Comparison of ENCODE assay signal across 8 cellular contexts in the genomic region with DNA sequence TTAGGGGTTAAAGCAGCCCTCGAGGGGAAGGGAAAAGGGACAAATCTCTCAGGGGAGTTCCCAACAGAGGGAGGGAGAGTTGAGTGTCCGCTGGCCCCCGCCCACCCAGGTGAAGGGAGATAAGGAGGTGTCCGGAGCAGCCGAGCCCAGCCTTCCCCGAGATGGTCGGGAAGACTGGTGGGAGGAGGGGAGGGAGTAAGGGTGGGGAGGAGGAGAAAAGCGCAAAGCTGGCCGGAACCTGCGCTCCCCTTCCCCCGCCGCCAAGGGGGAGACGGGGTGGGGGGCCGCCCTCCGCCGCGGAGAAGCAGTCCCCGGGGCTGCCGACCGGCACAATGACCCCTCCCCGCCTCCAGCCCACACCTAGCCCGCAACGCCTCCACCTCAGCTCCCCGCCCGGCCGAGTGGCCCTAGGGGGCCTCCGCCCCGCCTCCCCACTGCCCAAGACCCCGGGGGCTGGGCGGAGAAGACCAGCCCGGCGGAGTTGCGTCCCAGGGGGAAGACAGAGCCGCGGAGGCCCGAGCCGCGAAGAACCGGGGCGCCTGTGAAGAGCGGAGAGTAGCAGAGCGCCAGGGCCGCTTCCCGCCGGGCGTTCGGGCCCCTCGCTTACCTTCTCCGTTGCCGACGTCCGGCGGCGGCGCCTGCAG. TPM values are rescaled to one million over a fixed set of nuclear protein-coding genes. Genes with fewer than 3 reads are reported as not detected.
DNase-seq lines count a peak whose midpoint lies in the region; ATAC-seq, FAIRE-seq and TF ChIP-seq lines count a peak whose summit lies in the region.

No MANE protein-coding gene starts in this region.

- peaks cover 0 to under 1% (median 0%) of the 10 kb centered on the region in 3 donors for H3K9me3 Mint-ChIP-seq in T-cell

- peaks cover 55% of the 10 kb centered on the region for H3K79me2 ChIP-seq in GM12878 (ENCODE audit: control insufficient read depth, insufficient read depth, low read length)

- no TSS peak for BruUV-seq in GM12878 (replicated peaks; lab: Mats Ljungman, UMichigan)

- POLR2A ChIA-PET in T-cell (lab: Charles Lee) (no interaction called here), GM12878 (lab: Charles Lee) (interaction anchor here (1.9 kb wide), 1 partner anchor 175 kb away, joined by 5 read pairs; a partner anchor contains a TSS)

- WGBS in GM12878 (ENCODE audit: insufficient coverage, insufficient replicate concordance, low lambda C conversion rate, missing lambda C conversion rate) = 0% methylated on average over 26 of the region's 55 CpGs
- WGBS in spleen, 5 donors = 0 to 1% (median 1%) methylated on average over 36 to 50 of the region's 55 CpGs

- H3K4me2 ChIP-seq in GM12878 (ENCODE audit: control insufficient read depth, insufficient read depth) = peak overlapping the region; percentile 69; the same call in 1 of the 2 replicates

- TF ChIP-seq CTCF in HL-60 (IDR thresholded peaks at IDR 0.05; ENCODE audit: insufficient read depth, low read length) (no peak), GM12878 (IDR thresholded peaks at IDR 0.05 in 2 of 3, conservative IDR thresholded peaks at IDR 0.05 in 1 of 3; ENCODE audit: control insufficient read depth in 2 of 3, extremely low read depth in 1 of 3, insufficient read depth in 1 of 3, low read depth in 3 of 3, low read length in 3 of 3) (no peak), spleen (IDR thresholded peaks at IDR 0.05 in 8 of 11, conservative IDR thresholded peaks at IDR 0.05 in 3 of 11) (no peak)

- H3K4me3 ChIP-seq in HL-60 (replicated peaks; ENCODE audit: insufficient read depth, low read length) (peak overlapping the region; percentile 97), GM12878 (peak overlapping the region; percentile 97), spleen (peak overlapping the region; percentile 97 to 100 (median 99))

- no peak for FAIRE-seq in GM12878 (lab: Jason Lieb, UNC)

- H3K36me3 Mint-ChIP-seq in T-cell = peaks cover 3% of the 10 kb centered on the region

- peak overlapping the region; percentile 86 for H2AFZ ChIP-seq in GM12878 (ENCODE audit: control insufficient read depth, low read depth, low read length)

- DNase-seq in CMK (ENCODE audit: low read depth) (peak; percentile 34), HL-60 (ENCODE audit: low read depth in 1 of 2, low spot score in 1 of 2) (peak in 1 of 2 experiments; percentile 24), T-cell (peak in 19 of 34 experiments; percentile 2 to 33 (median 11)), GM12878 (ENCODE audit: low read depth, low spot score) (no peak), iPS-NIHi11 (ENCODE audit: low spot score) (peak; percentile 58), spleen (no peak)
- DNase-seq in central memory CD4-positive, alpha-beta T cell = no peak

- peak overlapping the region; percentile 94 for H3K9ac ChIP-seq in GM12878 (ENCODE audit: control insufficient read depth, insufficient read depth, low read length)

- H3K27me3 Mint-ChIP-seq in T-cell = no peaks in the 10 kb centered on the region

- peaks cover 46 to 47% (median 46%) of the 10 kb centered on the region in 3 donors for H3K4me1 Mint-ChIP-seq in T-cell

- no peaks in the 10 kb centered on the region for H4K20me1 ChIP-seq in GM12878 (ENCODE audit: control insufficient read depth, insufficient read depth)

- H3K4me1 ChIP-seq in GM12878 (ENCODE audit: control insufficient read depth, insufficient read depth, low read length) (peaks cover 3% of the 10 kb centered on the region; the same call in 1 of the 2 replicates), spleen (peaks cover 14 to 77% (median 51%) of the 10 kb centered on the region in 6 donors)

- no peak for TF ChIP-seq RAD21 in GM12878 (IDR thresholded peaks at IDR 0.05; ENCODE audit: insufficient read depth, low read depth, low read length)

- H3K4me3 Mint-ChIP-seq in T-cell = peak overlapping the region; percentile 89 to 99 (median 98)

- RAD21 ChIA-PET in GM12878 (lab: Charles Lee; ENCODE audit: unreplicated experiment) = interaction anchor here (0.6 to 0.9 kb wide), 2 partner anchors 114 to 174 kb away, joined by 3 to 4 read pairs; a partner anchor contains a TSS

- intact Hi-C loops in GM12878 (cut with micrococcal nuclease; ENCODE audit: unreplicated experiment) (loop anchor here (2.0 to 5.0 kb wide), 4 partner anchors 43 to 183 kb away; a partner anchor contains a TSS), spleen (cut with DNase I; ENCODE audit: low total_unique reads) (loop anchor here (5.0 kb wide), 1 partner anchor 177 kb away; no protein-coding TSS in a partner anchor)

- CTCF ChIA-PET in T-cell (lab: Charles Lee) (interaction anchor here in 1 of 2 donors (0.6 to 1.7 kb wide), 2 partner anchors 175 to 628 kb away, joined by 5 to 10 read pairs; a partner anchor contains a TSS), GM12878 (lab: Yijun Ruan, JAX) (interaction anchor here (0.8 to 1.9 kb wide), 3 partner anchors 14 to 180 kb away, joined by 3 to 6 read pairs (median 4); a partner anchor contains a TSS)

- SMC1A ChIA-PET in GM12878 (lab: Charles Lee; ENCODE audit: uncharacterized antibody, unreplicated experiment) = interaction anchor here (0.7 kb wide), 1 partner anchor 175 kb away, joined by 3 read pairs; no protein-coding TSS in a partner anchor

- no peaks in the 10 kb centered on the region for H3K36me3 ChIP-seq in GM12878 (ENCODE audit: control insufficient read depth in 2 of 2, insufficient read depth in 2 of 2, low read length in 1 of 2)
- no peaks in the 10 kb centered on the region for H3K36me3 ChIP-seq in spleen

- in situ Hi-C loops in GM12878 (cut with MboI) = loop anchor here (5.0 kb wide), 1 partner anchor 172 kb away; a partner anchor contains a TSS

- H3K27ac Mint-ChIP-seq in T-cell = peak overlapping the region; percentile 95 to 96

- H3K27ac ChIP-seq in HL-60 (replicated peaks) (peak overlapping the region; percentile 93), GM12878 (ENCODE audit: control insufficient read depth, insufficient read depth) (peak overlapping the region; percentile 89), spleen (peak overlapping the region; percentile 89 to 99 (median 98))

- H3K9me3 ChIP-seq in GM12878 (replicated peaks; ENCODE audit: control insufficient read depth, insufficient read depth, low read length) = peaks cover under 1% of the 10 kb centered on the region; the same call in 2 of the 3 replicates
- H3K9me3 ChIP-seq in spleen = peaks cover 0 to 3% (median 1%) of the 10 kb centered on the region in 8 donors

- peak; percentile 22 for ATAC-seq in GM19467 (IDR thresholded peaks at IDR 0.05; ENCODE audit: unreplicated experiment)
- ATAC-seq in T-cell (replicated peaks in 1 of 4) = peak; percentile 0 to 6 (median 2)
- peak; percentile 33 for ATAC-seq in GM12878

- TF ChIP-seq EP300 in GM12878 (IDR thresholded peaks at IDR 0.05; ENCODE audit: borderline replicate concordance in 1 of 2, control insufficient read depth in 1 of 2, low read depth in 2 of 2, low read length in 2 of 2) = no peak

- TF ChIP-seq POLR2A in GM12878 (IDR thresholded peaks at IDR 0.05; ENCODE audit: low read depth, low read length) (no peak), spleen (IDR thresholded peaks at IDR 0.05) (no peak)

- H3K27me3 ChIP-seq in HL-60 (ENCODE audit: insufficient read depth, poor library complexity, severe bottlenecking) (no peaks in the 10 kb centered on the region), GM12878 (replicated peaks in 1 of 2; ENCODE audit: control insufficient read depth in 2 of 2, insufficient read depth in 2 of 2, low read length in 1 of 2) (no peaks in the 10 kb centered on the region), spleen (replicated peaks in 1 of 7) (no peaks in the 10 kb centered on the region)

RNA-seq across cellular contexts. Expression of a gene that starts 0.5 kb away (rescaled TPM):
- total RNA-seq in T-cell = 10 to 100 TPM; 81.5 to 96.8 (median 91.2) TPM
- total RNA-seq in GM12878 (2013; cell fraction: nucleolus; rRNA removed) = 126 and 128 TPM in 2 replicates
- 24.4 and 30.9 TPM in 2 replicates for total RNA-seq in GM12878 (2014; rRNA removed)
- 34.6 and 36.7 TPM in 2 replicates for total RNA-seq in GM12878 (2014; rRNA removed; fragmentation: Illumina TruSeq; extraction: Trizol)
- 36.7 and 39.9 TPM in 2 replicates for total RNA-seq in GM12878 (2021)
- 8.0 TPM for polyA plus RNA-seq in GM12878 (2011; ENCODE audit: low read depth)
- polyA plus RNA-seq in GM12878 (2011; rRNA removed) = 22.8 and 24.6 TPM in 2 replicates
- 15.5 and 18.0 TPM in 2 replicates for polyA plus RNA-seq in GM12878 (2011; cell fraction: cytosol; rRNA removed)
- polyA plus RNA-seq in GM12878 (2011; cell fraction: nucleus; rRNA removed) = 19.7 and 37.1 TPM in 2 replicates
- 29.0 and 30.4 TPM in 2 replicates for polyA plus RNA-seq in GM12878 (2012)
- 42.9 and 54.2 TPM in 2 replicates for polyA plus RNA-seq in GM12878 (2014; fragmentation: Illumina TruSeq; extraction: Trizol)
- polyA plus RNA-seq in GM12878 (2014; fragmentation: Nextera tagmentation; extraction: Ambion mirVana) = 10 to 100 TPM in 1 of 2 experiments, 1 to 10 TPM in 1; 9.0 to 25.4 TPM
- polyA plus RNA-seq in GM12878 (2014; rRNA removed) = 11.5 and 16.4 TPM in 2 replicates
- polyA plus RNA-seq in GM12878 (2016; fragmentation: Nextera tagmentation; extraction: Ambion mirVana) = 10 to 100 TPM; 38.7 to 45.3 TPM
- 26.5 and 43.7 TPM in 2 replicates for polyA minus RNA-seq in GM12878 (2011; rRNA and poly(A)+ RNA removed)
- polyA minus RNA-seq in GM12878 (2011; cell fraction: cytosol; rRNA and poly(A)+ RNA removed) = 15.8 and 19.6 TPM in 2 replicates
- polyA minus RNA-seq in GM12878 (2011; cell fraction: nucleus; rRNA and poly(A)+ RNA removed) = 19.6 and 29.3 TPM in 2 replicates
- 10 to 100 TPM; 64.4 to 82.1 (median 66.9) TPM for total RNA-seq in spleen
- 1 to 10 TPM; 6.1 to 8.7 (median 6.7) TPM for polyA plus RNA-seq in spleen

RNA-seq across cellular contexts. Expression of a gene that starts 0.9 kb away (rescaled TPM):
- total RNA-seq in T-cell = 10 to 100 TPM in 2 of 5 donors, 1 to 10 TPM in 3; 4.0 to 11.1 (median 7.0) TPM
- 1.9 and 2.3 TPM in 2 replicates for total RNA-seq in GM12878 (2013; cell fraction: nucleolus; rRNA removed)
- total RNA-seq in GM12878 (2014; rRNA removed) = 6.1 and 6.7 TPM in 2 replicates
- total RNA-seq in GM12878 (2014; rRNA removed; fragmentation: Illumina TruSeq; extraction: Trizol) = 8.4 and 9.8 TPM in 2 replicates
- total RNA-seq in GM12878 (2021) = 4.3 and 6.2 TPM in 2 replicates
- 32.2 TPM for polyA plus RNA-seq in GM12878 (2011; ENCODE audit: low read depth)
- polyA plus RNA-seq in GM12878 (2011; rRNA removed) = 3.7 and 4.4 TPM in 2 replicates
- polyA plus RNA-seq in GM12878 (2011; cell fraction: cytosol; rRNA removed) = 2.8 and 3.0 TPM in 2 replicates
- 2.2 and 2.4 TPM in 2 replicates for polyA plus RNA-seq in GM12878 (2011; cell fraction: nucleus; rRNA removed)
- 16.9 and 19.8 TPM in 2 replicates for polyA plus RNA-seq in GM12878 (2012)
- polyA plus RNA-seq in GM12878 (2014; fragmentation: Illumina TruSeq; extraction: Trizol) = 2.4 and 8.3 TPM in 2 replicates
- 10 to 100 TPM; 37.1 to 38.3 TPM for polyA plus RNA-seq in GM12878 (2014; fragmentation: Nextera tagmentation; extraction: Ambion mirVana)
- 11.3 and 13.9 TPM in 2 replicates for polyA plus RNA-seq in GM12878 (2014; rRNA removed)
- 10 to 100 TPM; 18.6 to 26.0 TPM for polyA plus RNA-seq in GM12878 (2016; fragmentation: Nextera tagmentation; extraction: Ambion mirVana)
- polyA minus RNA-seq in GM12878 (2011; rRNA and poly(A)+ RNA removed) = 2.1 TPM in 1 of 2 replicates, not detected in the other
- polyA minus RNA-seq in GM12878 (2011; cell fraction: cytosol; rRNA and poly(A)+ RNA removed) = not detected in 2 replicates
- not detected in 2 replicates for polyA minus RNA-seq in GM12878 (2011; cell fraction: nucleus; rRNA and poly(A)+ RNA removed)
- total RNA-seq in spleen = 10 to 100 TPM in 6 of 7 donors, 1 to 10 TPM in 1; 9.5 to 23.7 (median 21.4) TPM
- 10 to 100 TPM; 22.2 to 37.2 (median 28.0) TPM for polyA plus RNA-seq in spleen

Comparison
In these comparisons a context has a peak if more than half of its experiments do, and no peak if none do; other contexts are left out.
1. DNase-seq: peak in CMK (single experiment), T-cell (19 of 34) and iPS-NIHi11 (single experiment); none in GM12878 (single experiment), spleen (single experiment) and central memory CD4-positive, alpha-beta T cell (single experiment).
2. Peak in every context shown above with its lines, with median percentiles within 50 percentile points of each other: ATAC-seq, H3K27ac ChIP-seq and H3K4me3 ChIP-seq.